1 cellular context compared by ENCODE assay signal in genomic region chr18:22667616-22668422, GRCh38.
TF ChIP-seq lines count a peak whose summit lies in the region.

No MANE protein-coding gene starts in this region.

TF ChIP-seq in K562, 482 proteins besides CTCF, POLR2A, EP300 and RAD21 (continued from another document and continues in another):
- TF ChIP-seq TSHZ1 (CRISPR knock-in tag; IDR thresholded peaks at IDR 0.05) (no peak), NR0B1 (IDR thresholded peaks at IDR 0.05; ENCODE audit: partially characterized antibody) (no peak), FOXJ3 (CRISPR knock-in tag; IDR thresholded peaks at IDR 0.05) (no peak), ATF7 (IDR thresholded peaks at IDR 0.05) (peak; percentile 92), HDAC8 (tag; IDR thresholded peaks at IDR 0.05) (no peak), ZMIZ1 (IDR thresholded peaks at IDR 0.05; ENCODE audit: low read depth in 2 of 2, low read length in 2 of 2) (peak in 1 of 2 experiments; percentile 70; a peak in 1 of 4 replicates), SOX6 (IDR thresholded peaks at IDR 0.05) (peak; percentile 94), BDP1 (IDR thresholded peaks at IDR 0.05; ENCODE audit: insufficient read depth, insufficient read length) (no peak), ZNF609 (CRISPR knock-in tag; IDR thresholded peaks at IDR 0.05; ENCODE audit: borderline replicate concordance) (no peak), MYC (IDR thresholded peaks at IDR 0.05; ENCODE audit: low read depth, low read length) (no peak), MYC (CRISPR knock-in tag; IDR thresholded peaks at IDR 0.05; ENCODE audit: borderline replicate concordance, low read depth) (no peak), ATF2 (CRISPR knock-in tag; IDR thresholded peaks at IDR 0.05) (0 out of 2 replicates have a peak, but pooled peaks have one; percentile 56), TAF9B (IDR thresholded peaks at IDR 0.05; ENCODE audit: partially characterized antibody) (no peak), U2AF1 (optimal IDR thresholded peaks at IDR 0.05; ENCODE audit: low read depth, low read length) (no peak), FOXA1 (IDR thresholded peaks at IDR 0.05; ENCODE audit: borderline replicate concordance) (no peak), EZH2 (IDR thresholded peaks at IDR 0.05; ENCODE audit: borderline replicate concordance, low read depth, low read length) (no peak), RBFOX2 (IDR thresholded peaks at IDR 0.05; ENCODE audit: low read depth, low read length) (no peak), HLTF (IDR thresholded peaks at IDR 0.05) (no peak), ZNF695 (CRISPR knock-in tag; IDR thresholded peaks at IDR 0.05) (no peak), ZNF431 (CRISPR knock-in tag; IDR thresholded peaks at IDR 0.05) (no peak), RBBP5 (IDR thresholded peaks at IDR 0.05; ENCODE audit: borderline replicate concordance, insufficient read depth, low read length, poor library complexity, severe bottlenecking) (no peak), MAFF (IDR thresholded peaks at IDR 0.05; ENCODE audit: low read length) (peak; percentile 46; the same call in 1 of the 2 replicates), SAFB2 (IDR thresholded peaks at IDR 0.05; ENCODE audit: borderline replicate concordance, low read depth, low read length, severe bottlenecking) (no peak), OTX1 (CRISPR knock-in tag; IDR thresholded peaks at IDR 0.05) (no peak), HOMEZ (CRISPR knock-in tag; IDR thresholded peaks at IDR 0.05) (no peak), E2F8 (IDR thresholded peaks at IDR 0.05; ENCODE audit: low read depth, partially characterized antibody) (no peak), KLF13 (tag; IDR thresholded peaks at IDR 0.05; ENCODE audit: borderline replicate concordance, low read depth) (no peak), PKNOX1 (IDR thresholded peaks at IDR 0.05) (no peak), TEAD2 (tag; IDR thresholded peaks at IDR 0.05) (no peak), ZNF584 (CRISPR knock-in tag; IDR thresholded peaks at IDR 0.05; ENCODE audit: low read depth) (peak; percentile 70; the same call in 1 of the 2 replicates), ZBTB34 (CRISPR knock-in tag; IDR thresholded peaks at IDR 0.05) (no peak)
